ENCODE assay signal across 1 cellular context in genomic region chr3:50321146-50321843, GRCh38.
TF ChIP-seq lines count a peak whose summit lies in the region.

No MANE protein-coding gene starts in this region.

TF ChIP-seq in HEK293, 187 proteins besides CTCF, POLR2A, EP300 and RAD21 (continued from another document and continues in another):
- TF ChIP-seq, protein P1, sequence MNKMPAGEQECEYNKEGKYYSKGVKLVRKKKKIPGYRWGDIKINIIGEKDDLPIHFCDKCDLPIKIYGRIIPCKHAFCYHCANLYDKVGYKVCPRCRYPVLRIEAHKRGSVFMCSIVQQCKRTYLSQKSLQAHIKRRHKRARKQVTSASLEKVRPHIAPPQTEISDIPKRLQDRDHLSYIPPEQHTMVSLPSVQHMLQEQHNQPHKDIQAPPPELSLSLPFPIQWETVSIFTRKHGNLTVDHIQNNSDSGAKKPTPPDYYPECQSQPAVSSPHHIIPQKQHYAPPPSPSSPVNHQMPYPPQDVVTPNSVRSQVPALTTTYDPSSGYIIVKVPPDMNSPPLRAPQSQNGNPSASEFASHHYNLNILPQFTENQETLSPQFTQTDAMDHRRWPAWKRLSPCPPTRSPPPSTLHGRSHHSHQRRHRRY (tag by site-specific recombination; IDR thresholded peaks at IDR 0.05), result no peak
- TF ChIP-seq ZNF530 (tag by site-specific recombination; IDR thresholded peaks at IDR 0.05; ENCODE audit: low read depth), result no peak
- TF ChIP-seq KLF9 (tag by site-specific recombination; IDR thresholded peaks at IDR 0.05; ENCODE audit: low read depth), result peak; percentile 74
- no peak for TF ChIP-seq ZSCAN5A (tag by site-specific recombination; IDR thresholded peaks at IDR 0.05)
- no peak for TF ChIP-seq ZNF211 (tag by site-specific recombination; IDR thresholded peaks at IDR 0.05; ENCODE audit: low read depth)
- TF ChIP-seq, protein P2, sequence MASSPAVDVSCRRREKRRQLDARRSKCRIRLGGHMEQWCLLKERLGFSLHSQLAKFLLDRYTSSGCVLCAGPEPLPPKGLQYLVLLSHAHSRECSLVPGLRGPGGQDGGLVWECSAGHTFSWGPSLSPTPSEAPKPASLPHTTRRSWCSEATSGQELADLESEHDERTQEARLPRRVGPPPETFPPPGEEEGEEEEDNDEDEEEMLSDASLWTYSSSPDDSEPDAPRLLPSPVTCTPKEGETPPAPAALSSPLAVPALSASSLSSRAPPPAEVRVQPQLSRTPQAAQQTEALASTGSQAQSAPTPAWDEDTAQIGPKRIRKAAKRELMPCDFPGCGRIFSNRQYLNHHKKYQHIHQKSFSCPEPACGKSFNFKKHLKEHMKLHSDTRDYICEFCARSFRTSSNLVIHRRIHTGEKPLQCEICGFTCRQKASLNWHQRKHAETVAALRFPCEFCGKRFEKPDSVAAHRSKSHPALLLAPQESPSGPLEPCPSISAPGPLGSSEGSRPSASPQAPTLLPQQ (tag by site-specific recombination; IDR thresholded peaks at IDR 0.05), result peak; percentile 100
- TF ChIP-seq, protein P3, sequence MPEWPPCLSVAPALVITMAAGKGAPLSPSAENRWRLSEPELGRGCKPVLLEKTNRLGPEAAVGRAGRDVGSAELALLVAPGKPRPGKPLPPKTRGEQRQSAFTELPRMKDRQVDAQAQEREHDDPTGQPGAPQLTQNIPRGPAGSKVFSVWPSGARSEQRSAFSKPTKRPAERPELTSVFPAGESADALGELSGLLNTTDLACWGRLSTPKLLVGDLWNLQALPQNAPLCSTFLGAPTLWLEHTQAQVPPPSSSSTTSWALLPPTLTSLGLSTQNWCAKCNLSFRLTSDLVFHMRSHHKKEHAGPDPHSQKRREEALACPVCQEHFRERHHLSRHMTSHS (tag by site-specific recombination; IDR thresholded peaks at IDR 0.05), result no peak
- no peak for TF ChIP-seq ZNF596 (tag by site-specific recombination; IDR thresholded peaks at IDR 0.05)
- TF ChIP-seq KLF8 (tag by site-specific recombination; IDR thresholded peaks at IDR 0.05), result peak; percentile 84
- no peak for TF ChIP-seq ZNF366 (tag by site-specific recombination; conservative IDR thresholded peaks at IDR 0.05)
- TF ChIP-seq PRDM1 (tag by site-specific recombination; IDR thresholded peaks at IDR 0.05), result no peak
- TF ChIP-seq ZBTB44 (tag by site-specific recombination; IDR thresholded peaks at IDR 0.05), result no peak
- peak; percentile 68; the same call in 1 of the 2 replicates for TF ChIP-seq ZNF639 (tag by site-specific recombination; IDR thresholded peaks at IDR 0.05)
- no peak for TF ChIP-seq ZNF423 (tag by site-specific recombination; IDR thresholded peaks at IDR 0.05)
- TF ChIP-seq ZBTB7A (tag by site-specific recombination; IDR thresholded peaks at IDR 0.05; ENCODE audit: low read depth), result peak; percentile 86
- no peak for TF ChIP-seq ZBTB1 (tag by site-specific recombination; IDR thresholded peaks at IDR 0.05)
- no peak for TF ChIP-seq PRDM4 (tag by site-specific recombination; IDR thresholded peaks at IDR 0.05)
- TF ChIP-seq, protein P4, sequence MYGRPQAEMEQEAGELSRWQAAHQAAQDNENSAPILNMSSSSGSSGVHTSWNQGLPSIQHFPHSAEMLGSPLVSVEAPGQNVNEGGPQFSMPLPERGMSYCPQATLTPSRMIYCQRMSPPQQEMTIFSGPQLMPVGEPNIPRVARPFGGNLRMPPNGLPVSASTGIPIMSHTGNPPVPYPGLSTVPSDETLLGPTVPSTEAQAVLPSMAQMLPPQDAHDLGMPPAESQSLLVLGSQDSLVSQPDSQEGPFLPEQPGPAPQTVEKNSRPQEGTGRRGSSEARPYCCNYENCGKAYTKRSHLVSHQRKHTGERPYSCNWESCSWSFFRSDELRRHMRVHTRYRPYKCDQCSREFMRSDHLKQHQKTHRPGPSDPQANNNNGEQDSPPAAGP (tag by site-specific recombination; IDR thresholded peaks at IDR 0.05), result 0 out of 2 replicates have a peak, but pooled peaks have one; percentile 68
- TF ChIP-seq ZBTB10 (tag by site-specific recombination; IDR thresholded peaks at IDR 0.05), result no peak
- TF ChIP-seq ZNF621 (tag by site-specific recombination; IDR thresholded peaks at IDR 0.05), result no peak
- peak; percentile 65 for TF ChIP-seq SP7 (tag by site-specific recombination; IDR thresholded peaks at IDR 0.05)
- TF ChIP-seq, protein P5, sequence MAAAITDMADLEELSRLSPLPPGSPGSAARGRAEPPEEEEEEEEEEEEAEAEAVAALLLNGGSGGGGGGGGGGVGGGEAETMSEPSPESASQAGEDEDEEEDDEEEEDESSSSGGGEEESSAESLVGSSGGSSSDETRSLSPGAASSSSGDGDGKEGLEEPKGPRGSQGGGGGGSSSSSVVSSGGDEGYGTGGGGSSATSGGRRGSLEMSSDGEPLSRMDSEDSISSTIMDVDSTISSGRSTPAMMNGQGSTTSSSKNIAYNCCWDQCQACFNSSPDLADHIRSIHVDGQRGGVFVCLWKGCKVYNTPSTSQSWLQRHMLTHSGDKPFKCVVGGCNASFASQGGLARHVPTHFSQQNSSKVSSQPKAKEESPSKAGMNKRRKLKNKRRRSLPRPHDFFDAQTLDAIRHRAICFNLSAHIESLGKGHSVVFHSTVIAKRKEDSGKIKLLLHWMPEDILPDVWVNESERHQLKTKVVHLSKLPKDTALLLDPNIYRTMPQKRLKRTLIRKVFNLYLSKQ (tag by site-specific recombination; IDR thresholded peaks at IDR 0.05; ENCODE audit: borderline replicate concordance), result no peak
- TF ChIP-seq WT1 (tag by site-specific recombination; IDR thresholded peaks at IDR 0.05), result no peak
- TF ChIP-seq, protein P6, sequence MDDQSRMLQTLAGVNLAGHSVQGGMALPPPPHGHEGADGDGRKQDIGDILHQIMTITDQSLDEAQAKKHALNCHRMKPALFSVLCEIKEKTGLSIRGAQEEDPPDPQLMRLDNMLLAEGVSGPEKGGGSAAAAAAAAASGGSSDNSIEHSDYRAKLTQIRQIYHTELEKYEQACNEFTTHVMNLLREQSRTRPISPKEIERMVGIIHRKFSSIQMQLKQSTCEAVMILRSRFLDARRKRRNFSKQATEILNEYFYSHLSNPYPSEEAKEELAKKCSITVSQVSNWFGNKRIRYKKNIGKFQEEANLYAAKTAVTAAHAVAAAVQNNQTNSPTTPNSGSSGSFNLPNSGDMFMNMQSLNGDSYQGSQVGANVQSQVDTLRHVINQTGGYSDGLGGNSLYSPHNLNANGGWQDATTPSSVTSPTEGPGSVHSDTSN (CRISPR knock-in tag; IDR thresholded peaks at IDR 0.05), result no peak
- no peak for TF ChIP-seq KLF7 (tag by site-specific recombination; IDR thresholded peaks at IDR 0.05; ENCODE audit: borderline replicate concordance)
- no peak for TF ChIP-seq ZNF626 (tag by site-specific recombination; IDR thresholded peaks at IDR 0.05)
- no peak for TF ChIP-seq ZNF169 (tag by site-specific recombination; IDR thresholded peaks at IDR 0.05)
- TF ChIP-seq, protein P7, sequence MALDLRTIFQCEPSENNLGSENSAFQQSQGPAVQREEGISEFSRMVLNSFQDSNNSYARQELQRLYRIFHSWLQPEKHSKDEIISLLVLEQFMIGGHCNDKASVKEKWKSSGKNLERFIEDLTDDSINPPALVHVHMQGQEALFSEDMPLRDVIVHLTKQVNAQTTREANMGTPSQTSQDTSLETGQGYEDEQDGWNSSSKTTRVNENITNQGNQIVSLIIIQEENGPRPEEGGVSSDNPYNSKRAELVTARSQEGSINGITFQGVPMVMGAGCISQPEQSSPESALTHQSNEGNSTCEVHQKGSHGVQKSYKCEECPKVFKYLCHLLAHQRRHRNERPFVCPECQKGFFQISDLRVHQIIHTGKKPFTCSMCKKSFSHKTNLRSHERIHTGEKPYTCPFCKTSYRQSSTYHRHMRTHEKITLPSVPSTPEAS (tag by site-specific recombination; IDR thresholded peaks at IDR 0.05), result no peak
- TF ChIP-seq ZNF335 (tag by site-specific recombination; conservative IDR thresholded peaks at IDR 0.05), result peak; percentile 28
- peak; percentile 46 for TF ChIP-seq PATZ1 (tag by site-specific recombination; IDR thresholded peaks at IDR 0.05)
- TF ChIP-seq ZNF132 (tag by site-specific recombination; IDR thresholded peaks at IDR 0.05; ENCODE audit: borderline replicate concordance), result no peak
- TF ChIP-seq ZBTB8A (tag by site-specific recombination; IDR thresholded peaks at IDR 0.05), result no peak; the same call in 1 of the 2 replicates
- no peak for TF ChIP-seq ZNF792 (tag by site-specific recombination; IDR thresholded peaks at IDR 0.05)
- TF ChIP-seq ZNF664 (tag by site-specific recombination; IDR thresholded peaks at IDR 0.05), result no peak
- no peak for TF ChIP-seq ZNF585B (tag by site-specific recombination; IDR thresholded peaks at IDR 0.05)
- TF ChIP-seq ZFP41 (tag by site-specific recombination; IDR thresholded peaks at IDR 0.05; ENCODE audit: borderline replicate concordance), result no peak
- TF ChIP-seq ZNF112 (tag by site-specific recombination; IDR thresholded peaks at IDR 0.05), result no peak
- TF ChIP-seq ZNF133 (tag by site-specific recombination; IDR thresholded peaks at IDR 0.05), result no peak
- TF ChIP-seq ZSCAN16 (tag by site-specific recombination; IDR thresholded peaks at IDR 0.05), result no peak
- TF ChIP-seq ZNF266 (tag by site-specific recombination; IDR thresholded peaks at IDR 0.05; ENCODE audit: low read depth), result no peak
